In the genomic region with DNA sequence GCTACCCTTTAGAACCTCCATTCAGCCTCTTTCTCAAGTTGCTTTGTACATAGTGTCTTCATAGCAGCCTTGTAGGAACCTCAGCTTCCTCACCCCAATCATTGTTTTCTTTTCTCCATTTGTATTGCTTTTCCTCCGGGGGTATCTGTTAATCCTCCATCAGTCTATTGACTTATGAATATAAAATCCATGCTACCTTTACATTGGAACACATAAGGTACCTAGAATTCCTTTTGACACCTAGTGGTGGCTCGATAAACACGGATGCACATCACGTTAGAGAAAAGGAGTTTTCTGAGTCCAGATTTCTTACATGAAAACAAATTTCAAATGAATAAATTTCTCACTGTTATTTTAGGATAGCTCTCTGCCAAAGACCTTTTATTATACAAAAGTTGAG, we compare ENCODE assay signal across 3 cellular contexts.
TF ChIP-seq lines count a peak whose summit lies in the region.

No MANE protein-coding gene starts in this region.

TF ChIP-seq in A549, 52 proteins besides CTCF, POLR2A, EP300 and RAD21:
- TF ChIP-seq ZC3H11A (IDR thresholded peaks at IDR 0.05) (no peak), CBX2 (IDR thresholded peaks at IDR 0.05; ENCODE audit: borderline replicate concordance, low read depth) (no peak), MAFK (IDR thresholded peaks at IDR 0.05; ENCODE audit: partially characterized antibody) (no peak), HOXB5 (CRISPR knock-in tag; IDR thresholded peaks at IDR 0.05) (no peak), MYC (IDR thresholded peaks at IDR 0.05; ENCODE audit: borderline replicate concordance, low read length) (no peak), POLR2AphosphoS2 (conservative IDR thresholded peaks at IDR 0.05; ENCODE audit: low read length) (no peak), HDAC2 (IDR thresholded peaks at IDR 0.05) (no peak), ZSCAN20 (CRISPR knock-in tag; IDR thresholded peaks at IDR 0.05) (no peak), RARB (CRISPR knock-in tag; IDR thresholded peaks at IDR 0.05) (no peak), SREBF2 (IDR thresholded peaks at IDR 0.05) (no peak), RCOR1 (IDR thresholded peaks at IDR 0.05; ENCODE audit: low read depth, low read length) (no peak), TFCP2L1 (CRISPR knock-in tag; IDR thresholded peaks at IDR 0.05) (no peak), TP53 (CRISPR knock-in tag; IDR thresholded peaks at IDR 0.05) (no peak)
- TF ChIP-seq, protein P1, sequence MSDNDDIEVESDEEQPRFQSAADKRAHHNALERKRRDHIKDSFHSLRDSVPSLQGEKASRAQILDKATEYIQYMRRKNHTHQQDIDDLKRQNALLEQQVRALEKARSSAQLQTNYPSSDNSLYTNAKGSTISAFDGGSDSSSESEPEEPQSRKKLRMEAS (IDR thresholded peaks at IDR 0.05) = no peak

TF ChIP-seq in HCT116, 20 proteins besides CTCF, POLR2A, EP300 and RAD21:
- TF ChIP-seq, protein P1 (IDR thresholded peaks at IDR 0.05) = no peak
- no peak for TF ChIP-seq YY1 (IDR thresholded peaks at IDR 0.05; ENCODE audit: extremely low read depth, insufficient replicate concordance, low read depth, low read length)
- TF ChIP-seq EZH2phosphoT487 (IDR thresholded peaks at IDR 0.05; ENCODE audit: borderline replicate concordance) = no peak
- TF ChIP-seq CEBPB (IDR thresholded peaks at IDR 0.05; ENCODE audit: low read depth) = no peak
- TF ChIP-seq FOSL1 (IDR thresholded peaks at IDR 0.05; ENCODE audit: low read depth) = no peak
- TF ChIP-seq JUND (IDR thresholded peaks at IDR 0.05) = no peak
- no peak for TF ChIP-seq SRF (IDR thresholded peaks at IDR 0.05; ENCODE audit: low read depth)
TF ChIP-seq in HCT116: peak in this region for 0.

TF ChIP-seq in GM12878, 131 proteins besides CTCF, POLR2A, EP300 and RAD21:
- TF ChIP-seq BCL11A (IDR thresholded peaks at IDR 0.05; ENCODE audit: low read depth, low read length) = no peak
- no peak for TF ChIP-seq RBBP5 (conservative IDR thresholded peaks at IDR 0.05)
